8 cellular contexts compared by ENCODE assay signal in genomic region chr3:190322604-190323240, GRCh38. TPM values are rescaled to one million over a fixed set of nuclear protein-coding genes. Genes with fewer than 3 reads are reported as not detected.
A peak's percentile ranks its signal among the peaks of the same experiment; 100 is the strongest.
DNase-seq lines count a peak whose midpoint lies in the region; ATAC-seq and FAIRE-seq lines count a peak whose summit lies in the region.

No MANE protein-coding gene starts in this region.

- H3K27ac ChIP-seq in thymus (ENCODE audit: low read depth) = peak overlapping the region; percentile 2
- no peak overlapping the region for H3K27ac ChIP-seq in small intestine (ENCODE audit: low read depth in 1 of 2, low read length in 1 of 2)

- H3K9me3 ChIP-seq in adipocyte (ENCODE audit: control insufficient read depth, low read length) (no peaks in the 10 kb centered on the region), thymus (ENCODE audit: control insufficient read depth) (no peaks in the 10 kb centered on the region), small intestine (ENCODE audit: control insufficient read depth, low read depth) (no peaks in the 10 kb centered on the region)

- no peaks in the 10 kb centered on the region for H3K36me3 Mint-ChIP-seq in T-helper 1 cell treated with Interleukin-12 subunit alpha and Interleukin-12 subunit beta and Interleukin-4 antibody, amounts not matched to agents 30 μg/mL and 1 μg/mL, for 36 hours (ENCODE audit: low read depth)
- no peaks in the 10 kb centered on the region for H3K36me3 Mint-ChIP-seq in immature natural killer cell

- 6% methylated on average over 12 of the region's 12 CpGs for WGBS in thymus
- 5 to 12% (median 9%) methylated on average over 12 of the region's 12 CpGs for WGBS in small intestine, 3 donors

- H3K9ac ChIP-seq in adipocyte (ENCODE audit: low read length) = no peak overlapping the region

- H3K9me3 Mint-ChIP-seq in T-helper 1 cell treated with Interleukin-12 subunit alpha and Interleukin-12 subunit beta and Interleukin-4 antibody, amounts not matched to agents 30 μg/mL and 1 μg/mL, for 36 hours = no peaks in the 10 kb centered on the region
- H3K9me3 Mint-ChIP-seq in immature natural killer cell = peaks cover 0 to 10% (median 2%) of the 10 kb centered on the region in 6 donors

- H3K36me3 ChIP-seq in adipocyte (ENCODE audit: control insufficient read depth, insufficient read depth, low read length, severe bottlenecking) (no peaks in the 10 kb centered on the region), thymus (ENCODE audit: control insufficient read depth, insufficient read depth) (no peaks in the 10 kb centered on the region), small intestine (ENCODE audit: control insufficient read depth in 2 of 2, insufficient read depth in 2 of 2, low read length in 2 of 2) (no peaks in the 10 kb centered on the region)

- H3K27me3 Mint-ChIP-seq in T-helper 1 cell treated with Interleukin-12 subunit alpha and Interleukin-12 subunit beta and Interleukin-4 antibody, amounts not matched to agents 30 μg/mL and 1 μg/mL, for 36 hours (ENCODE audit: low read depth) = peaks cover 26% of the 10 kb centered on the region
- peaks cover 5 to 13% (median 7%) of the 10 kb centered on the region in 3 donors for H3K27me3 Mint-ChIP-seq in immature natural killer cell (ENCODE audit: low read depth in 3 of 3)

- peaks cover 12% of the 10 kb centered on the region for H3K27me3 ChIP-seq in adipocyte (replicated peaks; ENCODE audit: control insufficient read depth, insufficient read depth, low read length)
- peaks cover 13% of the 10 kb centered on the region for H3K27me3 ChIP-seq in thymus (ENCODE audit: control insufficient read depth, insufficient read depth)
- peaks cover 0 to 4% of the 10 kb centered on the region in 2 donors for H3K27me3 ChIP-seq in small intestine (ENCODE audit: control insufficient read depth in 2 of 2, insufficient read depth in 2 of 2, low read length in 2 of 2)

- H3K4me1 ChIP-seq in adipocyte (ENCODE audit: control insufficient read depth, insufficient read depth, low read length) (peaks cover 18% of the 10 kb centered on the region), thymus (ENCODE audit: control insufficient read depth, insufficient read depth, low read length) (no peaks in the 10 kb centered on the region), small intestine (ENCODE audit: control insufficient read depth in 2 of 2, insufficient read depth in 1 of 2, low read depth in 1 of 2, low read length in 1 of 2) (no peaks in the 10 kb centered on the region)

- DNase-seq in T-helper 1 cell = no peak
- no peak for DNase-seq in adipocyte (ENCODE audit: low read depth)
- no peak for DNase-seq in immature natural killer cell
- no peak for DNase-seq in small intestine

- H3K4me1 Mint-ChIP-seq in T-helper 1 cell treated with Interleukin-12 subunit alpha and Interleukin-12 subunit beta and Interleukin-4 antibody, amounts not matched to agents 30 μg/mL and 1 μg/mL, for 36 hours (ENCODE audit: low read depth) = peaks cover 9% of the 10 kb centered on the region
- H3K4me1 Mint-ChIP-seq in immature natural killer cell = peaks cover 6 to 10% of the 10 kb centered on the region in 2 donors

- H3K4me3 ChIP-seq in adipocyte (ENCODE audit: low read length) (peak overlapping the region; percentile 77), thymus (ENCODE audit: low read length) (peak overlapping the region; percentile 43), small intestine (ENCODE audit: low read depth in 1 of 2, low read length in 2 of 2) (peak overlapping the region in 1 of 2 donors; percentile 9)

- peak overlapping the region; percentile 47 for H3K4me3 Mint-ChIP-seq in T-helper 1 cell treated with Interleukin-12 subunit alpha and Interleukin-12 subunit beta and Interleukin-4 antibody, amounts not matched to agents 30 μg/mL and 1 μg/mL, for 36 hours
- peak overlapping the region in 4 of 5 donors; percentile 9 to 75 (median 44) for H3K4me3 Mint-ChIP-seq in immature natural killer cell

- no peak for ATAC-seq in HG02610 (IDR thresholded peaks at IDR 0.05; ENCODE audit: unreplicated experiment)
- ATAC-seq in GM19328 (IDR thresholded peaks at IDR 0.05; ENCODE audit: unreplicated experiment) = no peak

- H3K27ac Mint-ChIP-seq in T-helper 1 cell treated with Interleukin-12 subunit alpha and Interleukin-12 subunit beta and Interleukin-4 antibody, amounts not matched to agents 30 μg/mL and 1 μg/mL, for 36 hours = no peak overlapping the region
- H3K27ac Mint-ChIP-seq in immature natural killer cell = no peak overlapping the region

- no peak for FAIRE-seq in small intestine (lab: Jason Lieb, UNC)

RNA-seq across cellular contexts. Expression of gene CLDN1, which starts 0.5 kb away (rescaled TPM):
- not detected for polyA plus RNA-seq in immature natural killer cell
- polyA plus RNA-seq in thymus = 62.2 TPM
- 1 to 10 TPM in 1 of 3 donors, under 1 TPM in 1, not detected in 1; 0.45 to 1.3 TPM for polyA plus RNA-seq in small intestine

Comparison
In these comparisons a context has a peak if more than half of its experiments do, and no peak if none do; other contexts are left out.
1. RNA of gene CLDN1, which starts 0.5 kb away (polyA plus RNA-seq): 62.2 TPM in thymus (single experiment); 0.45 to 1.3 TPM in small intestine and not detected in immature natural killer cell; every median in the first group is over 10 times any median in the second.